8 cellular contexts compared by ENCODE assay signal in genomic region chr6:152094992-152095592, GRCh38.
DNase-seq lines count a peak whose midpoint lies in the region; ATAC-seq and TF ChIP-seq lines count a peak whose summit lies in the region.

No MANE protein-coding gene starts in this region.

- TF ChIP-seq CTCF in fibroblast of lung (conservative IDR thresholded peaks at IDR 0.05 in 1 of 2, IDR thresholded peaks at IDR 0.05 in 1 of 2; ENCODE audit: low read depth in 1 of 2, low read length in 2 of 2) (no peak), GM20000 (IDR thresholded peaks at IDR 0.05; ENCODE audit: extremely low read depth, missing control alignments) (no peak)

- no peaks in the 10 kb centered on the region for H4K20me1 ChIP-seq in fibroblast of lung (ENCODE audit: control insufficient read depth, extremely low read depth, insufficient read depth, low read length)

- ATAC-seq in HG03280 (IDR thresholded peaks at IDR 0.05; ENCODE audit: unreplicated experiment) (no peak), GM18520 (IDR thresholded peaks at IDR 0.05; ENCODE audit: unreplicated experiment) (no peak)

- peak; percentile 13 for DNase-seq in DMS153 (lab: John Stamatoyannopoulos, UW)
- DNase-seq in DMS153 treated with DMSO at 0.1 percent for 48 hours (lab: John Stamatoyannopoulos, UW; ENCODE audit: unreplicated experiment): no peak
- peak; percentile 73 to 77 for DNase-seq in SJCRH30
- peak; percentile 99 to 100 for DNase-seq in fibroblast of lung (ENCODE audit: low read depth in 2 of 2)
- peak; percentile 92 for DNase-seq in pulmonary artery endothelial cell (ENCODE audit: low read depth, low spot score)
- no peak for DNase-seq in GM20000 (ENCODE audit: low spot score)

- H3K4me2 ChIP-seq in fibroblast of lung (ENCODE audit: extremely low read depth, insufficient read depth, low read length): no peak overlapping the region

- H3K9ac ChIP-seq in fibroblast of lung (ENCODE audit: insufficient read depth, low read length): no peak overlapping the region

- H3K9me3 ChIP-seq in SJCRH30 (replicated peaks) (no peaks in the 10 kb centered on the region), fibroblast of lung (ENCODE audit: control insufficient read depth, insufficient read depth, low read depth, low read length) (peaks cover 2% of the 10 kb centered on the region)

- H3K27me3 ChIP-seq in SJCRH30 (no peaks in the 10 kb centered on the region), fibroblast of lung (ENCODE audit: control insufficient read depth, insufficient read depth, low read length) (no peaks in the 10 kb centered on the region)

- H3K36me3 ChIP-seq in SJCRH30 (no peaks in the 10 kb centered on the region), fibroblast of lung (ENCODE audit: control insufficient read depth, insufficient read depth, low read length) (no peaks in the 10 kb centered on the region)

- H3K27ac ChIP-seq in SJCRH30: no peak overlapping the region
- H3K27ac ChIP-seq in fibroblast of lung (ENCODE audit: insufficient read depth, low read length): peak overlapping the region; percentile 76

- no peak overlapping the region for H2AFZ ChIP-seq in fibroblast of lung (ENCODE audit: low read length)

- H3K4me3 ChIP-seq in SJCRH30 (no peak overlapping the region), fibroblast of lung (replicated peaks in 1 of 4; ENCODE audit: control extremely low read depth in 1 of 4, insufficient read depth in 1 of 4, low read depth in 3 of 4, low read length in 4 of 4) (no peak overlapping the region)

- H3K4me1 ChIP-seq in SJCRH30 (peaks cover 40% of the 10 kb centered on the region), fibroblast of lung (ENCODE audit: control insufficient read depth, extremely low read depth, insufficient read depth, low read length) (peaks cover 13% of the 10 kb centered on the region)

- no peaks in the 10 kb centered on the region for H3K79me2 ChIP-seq in fibroblast of lung (ENCODE audit: control insufficient read depth, insufficient read depth, low read length)

Comparison
In these comparisons a context has a peak if more than half of its experiments do, and no peak if none do; other contexts are left out.
1. DNase-seq: peak in DMS153 (single experiment), SJCRH30 (2 of 2), fibroblast of lung (2 of 2) and pulmonary artery endothelial cell (single experiment); none in DMS153 treated with DMSO at 0.1 percent for 48 hours (single experiment) and GM20000 (single experiment).